ENCODE assay signal across 8 cellular contexts in genomic region chr9:33415152-33416038, GRCh38. TPM values are rescaled to one million over a fixed set of nuclear protein-coding genes. Genes with fewer than 3 reads are reported as not detected.
A peak's percentile ranks its signal among the peaks of the same experiment; 100 is the strongest.
DNase-seq lines count a peak whose midpoint lies in the region; ATAC-seq and TF ChIP-seq lines count a peak whose summit lies in the region.

No MANE protein-coding gene starts in this region.

- H3K27me3 Mint-ChIP-seq in activated naive CD4-positive, alpha-beta T cell treated with anti-CD3 and anti-CD28 coated beads, Interleukin-2, amount 50 U/mL, for 24 hours = no peaks in the 10 kb centered on the region

- no peak for ATAC-seq in GM21737 (IDR thresholded peaks at IDR 0.05; ENCODE audit: unreplicated experiment)

- H3K27ac ChIP-seq in SJSA1 (no peak overlapping the region), cardiac muscle cell (no peak overlapping the region)

- H3K4me1 ChIP-seq in SJSA1 (replicated peaks) = no peaks in the 10 kb centered on the region
- no peaks in the 10 kb centered on the region for H3K4me1 ChIP-seq in cardiac muscle cell (ENCODE audit: low read depth)

- H3K9me3 ChIP-seq in SJSA1 (replicated peaks) = no peaks in the 10 kb centered on the region
- no peaks in the 10 kb centered on the region for H3K9me3 ChIP-seq in cardiac muscle cell (ENCODE audit: low read depth)

- H3K4me3 ChIP-seq in SJSA1 (no peak overlapping the region), cardiac muscle cell (no peak overlapping the region), retinal pigment epithelial cell (ENCODE audit: low read length) (no peak overlapping the region)

- H3K4me1 Mint-ChIP-seq in activated naive CD4-positive, alpha-beta T cell treated with anti-CD3 and anti-CD28 coated beads, Interleukin-2, amount 50 U/mL, for 24 hours = peaks cover 55% of the 10 kb centered on the region

- H3K36me3 Mint-ChIP-seq in activated naive CD4-positive, alpha-beta T cell treated with anti-CD3 and anti-CD28 coated beads, Interleukin-2, amount 50 U/mL, for 24 hours = no peaks in the 10 kb centered on the region

- H3K4me3 Mint-ChIP-seq in activated naive CD4-positive, alpha-beta T cell treated with anti-CD3 and anti-CD28 coated beads, Interleukin-2, amount 50 U/mL, for 24 hours = peak overlapping the region; percentile 57

- TF ChIP-seq CTCF in cardiac muscle cell (IDR thresholded peaks at IDR 0.05; ENCODE audit: low read depth, low read length) (peak; percentile 87), retinal pigment epithelial cell (conservative IDR thresholded peaks at IDR 0.05; ENCODE audit: low read depth, low read length) (peak; percentile 87)

- H3K27ac Mint-ChIP-seq in activated naive CD4-positive, alpha-beta T cell treated with anti-CD3 and anti-CD28 coated beads, Interleukin-2, amount 50 U/mL, for 24 hours = peak overlapping the region; percentile 86

- H3K27me3 ChIP-seq in SJSA1 (replicated peaks) = no peaks in the 10 kb centered on the region
- no peaks in the 10 kb centered on the region for H3K27me3 ChIP-seq in cardiac muscle cell

- DNase-seq in NCI-H1417 (lab: John Stamatoyannopoulos, UW) (peak; percentile 25 to 82 (median 65)), NCI-H1417 treated with DMSO at 0.1 percent for 48 hours (lab: John Stamatoyannopoulos, UW) (no peak), HUDEP-2 (lab: John Stamatoyannopoulos, UW; ENCODE audit: unreplicated experiment in 76 of 76) (peak in 56 of 76 experiments; percentile 9 to 71 (median 46)), SJSA1 (ENCODE audit: low read depth in 1 of 2, low spot score in 2 of 2) (peak; percentile 5 to 49), cardiac muscle cell (ENCODE audit: low read depth in 1 of 2, low spot score in 1 of 2) (peak; percentile 52 to 78), retinal pigment epithelial cell (ENCODE audit: low read depth) (peak; percentile 8)

- no peaks in the 10 kb centered on the region for H3K9me3 Mint-ChIP-seq in activated naive CD4-positive, alpha-beta T cell treated with anti-CD3 and anti-CD28 coated beads, Interleukin-2, amount 50 U/mL, for 24 hours

- no peaks in the 10 kb centered on the region for H3K36me3 ChIP-seq in SJSA1
- no peaks in the 10 kb centered on the region for H3K36me3 ChIP-seq in cardiac muscle cell

RNA-seq across cellular contexts. Expression of gene AQP7, which starts 13.0 kb away (rescaled TPM):
- not detected in 2 replicates for total RNA-seq in SJSA1 (2014; rRNA removed; shearing (Covaris generic))
- 3.8 and 5.5 TPM in 2 replicates for total RNA-seq in cardiac muscle cell
- 4.2 and 4.5 TPM in 2 replicates for polyA plus RNA-seq in cardiac muscle cell

RNA-seq across cellular contexts. Expression of gene AQP3, which starts 32.0 kb away (rescaled TPM):
- not detected in 2 replicates for total RNA-seq in SJSA1 (2014; rRNA removed; shearing (Covaris generic))
- 6.8 and 6.9 TPM in 2 replicates for total RNA-seq in cardiac muscle cell
- polyA plus RNA-seq in cardiac muscle cell = 7.2 and 9.0 TPM in 2 replicates

RNA-seq across cellular contexts. Expression of gene NOL6, which starts 58.3 kb away (rescaled TPM):
- total RNA-seq in SJSA1 (2014; rRNA removed; shearing (Covaris generic)) = 11.9 and 14.5 TPM in 2 replicates
- 17.2 and 20.6 TPM in 2 replicates for total RNA-seq in cardiac muscle cell
- 9.0 and 18.6 TPM in 2 replicates for polyA plus RNA-seq in cardiac muscle cell
